In the genomic region with DNA sequence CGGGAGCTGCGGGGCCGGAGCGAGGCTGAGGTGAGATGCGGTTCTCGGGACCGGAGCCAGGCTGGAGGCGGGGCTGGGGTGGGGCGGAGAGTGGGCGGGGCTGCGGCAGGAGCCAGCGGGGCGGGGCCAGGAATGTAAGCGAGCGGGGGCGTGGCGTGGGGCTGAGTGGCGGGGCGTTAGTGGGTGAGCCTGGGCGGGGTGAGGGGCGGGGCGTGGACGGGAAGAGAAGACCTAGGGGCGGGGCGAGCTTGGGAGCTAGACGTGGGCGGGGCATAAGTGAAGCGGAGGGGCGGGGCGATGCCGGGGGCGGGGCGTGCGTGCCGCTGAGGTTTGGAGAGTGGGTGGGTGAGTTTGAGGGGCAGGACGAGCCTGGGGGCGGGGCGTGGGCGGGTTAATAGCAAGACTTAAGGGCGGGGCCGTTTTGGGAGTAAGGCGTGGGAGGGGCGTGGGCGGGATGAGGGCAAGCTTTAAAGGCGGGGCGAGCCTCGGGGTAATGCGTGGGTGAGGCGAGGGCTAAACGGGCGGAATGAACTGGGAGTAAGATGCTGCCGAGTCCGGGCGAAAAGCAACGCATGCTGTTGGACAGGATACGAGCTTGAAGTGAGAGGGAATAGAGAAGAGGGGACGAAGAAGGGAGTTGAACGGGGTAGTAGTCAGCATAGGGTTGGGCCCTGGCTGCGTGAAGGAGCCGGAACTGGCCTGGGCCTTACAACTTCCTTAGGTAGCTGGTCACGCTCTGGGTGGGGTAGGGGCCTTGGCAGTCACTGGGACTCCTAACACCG, we compare ENCODE assay signal across 8 cellular contexts. TPM values are rescaled to one million over a fixed set of nuclear protein-coding genes. Genes with fewer than 3 reads are reported as not detected.
DNase-seq lines count a peak whose midpoint lies in the region; ATAC-seq and TF ChIP-seq lines count a peak whose summit lies in the region.

No MANE protein-coding gene starts in this region.

- H3K27ac Mint-ChIP-seq in CD4-positive, alpha-beta T cell = peak overlapping the region; percentile 79
- peak overlapping the region; percentile 29 to 81 for H3K27ac Mint-ChIP-seq in effector memory CD8-positive, alpha-beta T cell

- peaks cover 20% of the 10 kb centered on the region for H3K36me3 Mint-ChIP-seq in CD4-positive, alpha-beta T cell (ENCODE audit: low read depth)
- peaks cover 41% of the 10 kb centered on the region for H3K36me3 Mint-ChIP-seq in effector memory CD8-positive, alpha-beta T cell (ENCODE audit: insufficient read depth)

- POLR2A ChIA-PET in CD4-positive, alpha-beta T cell (lab: Charles Lee) = interaction anchor here (0.8 to 7.7 kb wide), 25 partner anchors 9 to 1548 kb away, joined by 3 to 116 read pairs (median 4); partner anchors contain the start of genes ALKBH7, ARHGEF18, MAP2K7 and PET100

- peaks cover 29% of the 10 kb centered on the region for H3K27me3 Mint-ChIP-seq in CD4-positive, alpha-beta T cell
- H3K27me3 Mint-ChIP-seq in effector memory CD8-positive, alpha-beta T cell = peaks cover under 1 to 21% of the 10 kb centered on the region in 2 donors

- peak overlapping the region; percentile 94 for H3K4me3 Mint-ChIP-seq in CD4-positive, alpha-beta T cell
- peak overlapping the region; percentile 67 to 85 for H3K4me3 Mint-ChIP-seq in effector memory CD8-positive, alpha-beta T cell

- H3K27ac ChIP-seq in CD4-positive, alpha-beta T cell (ENCODE audit: low read depth, low read length) = peak overlapping the region; percentile 79

- intact Hi-C loops in CD4-positive, alpha-beta T cell (cut with DNase I, micrococcal nuclease) = loop anchor here (1.0 to 10.0 kb wide), 6 partner anchors 16 to 1556 kb away; partner anchors contain the start of genes CLPP (in 1 of the 2), NDUFA7 (in 1 of the 2) and RPS28 (in 1 of the 2)

- H3K9me3 Mint-ChIP-seq in CD4-positive, alpha-beta T cell = no peaks in the 10 kb centered on the region
- H3K9me3 Mint-ChIP-seq in effector memory CD8-positive, alpha-beta T cell = no peaks in the 10 kb centered on the region

- TF ChIP-seq CTCF in CD4-positive, alpha-beta T cell (IDR thresholded peaks at IDR 0.05) = no peak

- H3K4me1 Mint-ChIP-seq in CD4-positive, alpha-beta T cell (ENCODE audit: low read depth) = peaks cover 37% of the 10 kb centered on the region
- H3K4me1 Mint-ChIP-seq in effector memory CD8-positive, alpha-beta T cell (ENCODE audit: low read depth in 2 of 2) = peaks cover 30 to 39% of the 10 kb centered on the region in 2 donors

- peak; percentile 73 for ATAC-seq in CD4-positive, alpha-beta T cell (ENCODE audit: poor library complexity)
- peak; percentile 49 for ATAC-seq in GM19452 (IDR thresholded peaks at IDR 0.05; ENCODE audit: unreplicated experiment)
- peak; percentile 57 for ATAC-seq in effector memory CD8-positive, alpha-beta T cell (replicated peaks)

- peaks cover 28% of the 10 kb centered on the region for H3K27me3 ChIP-seq in CD4-positive, alpha-beta T cell (ENCODE audit: control insufficient read depth, insufficient read depth, low read length)

- DNase-seq in CD4-positive, alpha-beta T cell = peak; percentile 98 to 100 (median 100)
- DNase-seq in HT-29 (ENCODE audit: low spot score) (peak; percentile 93), NOMO-1 (lab: John Stamatoyannopoulos, UW; ENCODE audit: unreplicated experiment in 2 of 2) (peak; percentile 93 to 100), mesenteric fat pad (ENCODE audit: low spot score) (peak; percentile 100)
- peak; percentile 90 to 100 (median 99) for DNase-seq in activated CD8-positive, alpha-beta memory T cell treated with anti-CD3 and anti-CD28 coated beads for 48 hours (ENCODE audit: low read depth in 2 of 3, low spot score in 2 of 3)
- peak; percentile 96 to 98 (median 96) for DNase-seq in effector memory CD8-positive, alpha-beta T cell
- DNase-seq in stimulated activated CD8-positive, alpha-beta memory T cell treated with anti-CD3 and anti-CD28 coated beads, Interleukin-12 subunit alpha, Interleukin-12 subunit beta, amount 100 ng/mL, for 4 hours (ENCODE audit: low read depth) = peak; percentile 98

- CTCF ChIA-PET in CD4-positive, alpha-beta T cell (lab: Charles Lee) = interaction anchor here (1.0 to 5.6 kb wide), 8 partner anchors 9 to 240 kb away, joined by 3 to 43 read pairs (median 10); partner anchors contain the start of genes MAP2K7, TIMM44 and TRAPPC5

- H3K9me3 ChIP-seq in CD4-positive, alpha-beta T cell (ENCODE audit: control insufficient read depth, low read length) = no peaks in the 10 kb centered on the region

RNA-seq across cellular contexts. Expression of gene SNAPC2, which starts 0.6 kb away (rescaled TPM):
- total RNA-seq in CD4-positive, alpha-beta T cell = 10 to 100 TPM in 1 of 2 experiments, 1 to 10 TPM in 1; 9.9 to 10.9 TPM
- 17.1 and 18.0 TPM in 2 replicates for total RNA-seq in HT-29 (2014; rRNA removed; shearing (Covaris generic))
- total RNA-seq in mesenteric fat pad = 17.8 TPM

RNA-seq across cellular contexts. Expression of gene CTXN1, which starts 5.2 kb away (rescaled TPM):
- not detected for total RNA-seq in CD4-positive, alpha-beta T cell
- 8.6 and 11.8 TPM in 2 replicates for total RNA-seq in HT-29 (2014; rRNA removed; shearing (Covaris generic))
- 0.96 TPM for total RNA-seq in mesenteric fat pad

RNA-seq across cellular contexts. Expression of gene TGFBR3L, which starts 6.1 kb away (rescaled TPM):
- 1 to 10 TPM; 1.1 to 1.2 TPM for total RNA-seq in CD4-positive, alpha-beta T cell
- total RNA-seq in HT-29 (2014; rRNA removed; shearing (Covaris generic)) = not detected in 2 replicates
- total RNA-seq in mesenteric fat pad = not detected

RNA-seq across cellular contexts. Expression of gene MAP2K7, which starts 17.0 kb away (rescaled TPM):
- 10 to 100 TPM; 81.7 to 82.3 TPM for total RNA-seq in CD4-positive, alpha-beta T cell
- 28.8 and 30.8 TPM in 2 replicates for total RNA-seq in HT-29 (2014; rRNA removed; shearing (Covaris generic))
- total RNA-seq in mesenteric fat pad = 26.7 TPM

RNA-seq across cellular contexts. Expression of gene TIMM44, which starts 22.8 kb away (rescaled TPM):
- total RNA-seq in CD4-positive, alpha-beta T cell = 10 to 100 TPM; 83.9 to 85.0 TPM
- total RNA-seq in HT-29 (2014; rRNA removed; shearing (Covaris generic)) = 55.5 and 71.6 TPM in 2 replicates
- 48.9 TPM for total RNA-seq in mesenteric fat pad

Comparison
In these comparisons a context has a peak if more than half of its experiments do, and no peak if none do; other contexts are left out.
1. Peak in every context shown above with its lines: DNase-seq, ATAC-seq and H3K27ac ChIP-seq.